21 cellular contexts compared by ENCODE assay signal in the genomic region with DNA sequence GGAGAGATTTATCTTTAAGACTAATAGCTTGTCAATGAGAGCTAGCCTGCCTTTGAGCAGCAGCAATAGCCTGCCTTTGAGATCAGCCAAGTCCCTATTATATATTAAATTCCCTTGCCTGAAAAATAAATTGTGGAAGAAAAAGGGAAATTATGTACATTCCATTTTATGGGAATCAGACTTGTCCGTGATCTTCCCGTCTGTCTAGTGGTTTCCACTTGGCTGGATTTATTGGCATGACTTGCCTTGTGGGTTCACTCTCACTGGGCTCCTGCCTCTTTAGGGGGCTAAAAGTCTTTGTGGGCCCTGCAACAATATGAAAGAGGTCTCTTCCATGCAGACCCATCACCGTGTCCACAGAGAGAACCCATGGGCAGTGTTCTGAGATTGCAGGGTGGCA.
"Had no signal": no experiment of that assay in that cellular context is flagged by ENCODE, and none has a peak within 500 bp of the region (broad histone marks: within the 10 kb centered on the region; RNA-seq: fewer than 3 reads in every experiment).

No MANE protein-coding gene starts in this region.

- DNase-seq: activated CD4-positive, alpha-beta T cell treated with anti-CD3 and anti-CD28 coated beads, Interleukin-2, amount 10 ng/mL, durations not matched to agents 24 days and 14 days; activated CD4-positive, CD25-positive, alpha-beta regulatory T cell; activated CD8-positive, alpha-beta memory T cell treated with anti-CD3 and anti-CD28 coated beads, Interleukin-2, amount 50 U/mL, for 48 hours; activated gamma-delta T cell treated with Interleukin-2 at 50 U/mL for 16 hours; activated naive CD8-positive, alpha-beta T cell treated with anti-CD3 and anti-CD28 coated beads, Interleukin-2, amount 10 ng/mL, durations not matched to agents 7 days and 5 days; activated T-cell treated with anti-CD3 and anti-CD28 coated beads, Interleukin-2, amount 50 U/mL, for 72 hours; aorta; dorsolateral prefrontal cortex; endodermal cell; erythroblast; islet precursor cell; left lung; mammary epithelial cell; naive B cell; retina; stimulated activated naive B cell treated with anti-CD40 and anti-IgM and Interleukin-4, amounts not matched to agents 10 μg/mL and 1 μg/mL and 100 μg/mL, for 72 hours; transverse colon had no signal

- H3K9me3 ChIP-seq: gastroesophageal sphincter, left lung, neutrophil, transverse colon, vagina had no signal

- ATAC-seq: activated T-cell treated with anti-CD3 and anti-CD28 coated beads, Interleukin-2, amount 50 U/mL, for 72 hours; gastroesophageal sphincter; left lung; stimulated activated naive B cell treated with anti-CD40 and anti-IgM and Interleukin-4, amounts not matched to agents 10 μg/mL and 1 μg/mL and 100 μg/mL, for 72 hours had no signal

- H3K27me3 ChIP-seq: dorsolateral prefrontal cortex, gastroesophageal sphincter, left lung, transverse colon, vagina had no signal

- H3K4me3 ChIP-seq: dorsolateral prefrontal cortex, gastroesophageal sphincter, left lung, transverse colon, vagina had no signal

- H3K27ac Mint-ChIP-seq: activated naive CD8-positive, alpha-beta T cell treated with anti-CD3 and anti-CD28 coated beads, Interleukin-2, amount 10 ng/mL, durations not matched to agents 7 days and 5 days; activated T-cell treated with anti-CD3 and anti-CD28 coated beads, Interleukin-2, amount 50 U/mL, for 72 hours; endodermal cell; stimulated activated naive B cell treated with anti-CD40 and anti-IgM and Interleukin-4, amounts not matched to agents 10 μg/mL and 1 μg/mL and 100 μg/mL, for 72 hours had no signal

- H3K4me3 Mint-ChIP-seq: activated CD4-positive, alpha-beta T cell treated with anti-CD3 and anti-CD28 coated beads, Interleukin-2, amount 10 ng/mL, durations not matched to agents 24 days and 14 days; activated naive CD8-positive, alpha-beta T cell treated with anti-CD3 and anti-CD28 coated beads, Interleukin-2, amount 10 ng/mL, durations not matched to agents 7 days and 5 days; activated T-cell treated with anti-CD3 and anti-CD28 coated beads, Interleukin-2, amount 50 U/mL, for 72 hours; endodermal cell; stimulated activated naive B cell treated with anti-CD40 and anti-IgM and Interleukin-4, amounts not matched to agents 10 μg/mL and 1 μg/mL and 100 μg/mL, for 72 hours had no signal

- H3K27me3 Mint-ChIP-seq: naive B cell had no signal

- H3K36me3 ChIP-seq: gastroesophageal sphincter, left lung, neutrophil, transverse colon, vagina had no signal

- H3K4me1 ChIP-seq: parathyroid adenoma had no signal

- H3K27ac ChIP-seq: dorsolateral prefrontal cortex, gastroesophageal sphincter, left lung, neutrophil, parathyroid adenoma, transverse colon, vagina had no signal

- H3K4me1 Mint-ChIP-seq: endodermal cell had no signal

- H2AFZ ChIP-seq: parathyroid adenoma had no signal

- H3K9ac ChIP-seq: parathyroid adenoma had no signal

- H3K9me3 Mint-ChIP-seq: activated naive CD8-positive, alpha-beta T cell treated with anti-CD3 and anti-CD28 coated beads, Interleukin-2, amount 10 ng/mL, durations not matched to agents 7 days and 5 days; activated T-cell treated with anti-CD3 and anti-CD28 coated beads, Interleukin-2, amount 50 U/mL, for 72 hours; endodermal cell; naive B cell had no signal
